1 cellular context compared by ENCODE assay signal in the genomic region with DNA sequence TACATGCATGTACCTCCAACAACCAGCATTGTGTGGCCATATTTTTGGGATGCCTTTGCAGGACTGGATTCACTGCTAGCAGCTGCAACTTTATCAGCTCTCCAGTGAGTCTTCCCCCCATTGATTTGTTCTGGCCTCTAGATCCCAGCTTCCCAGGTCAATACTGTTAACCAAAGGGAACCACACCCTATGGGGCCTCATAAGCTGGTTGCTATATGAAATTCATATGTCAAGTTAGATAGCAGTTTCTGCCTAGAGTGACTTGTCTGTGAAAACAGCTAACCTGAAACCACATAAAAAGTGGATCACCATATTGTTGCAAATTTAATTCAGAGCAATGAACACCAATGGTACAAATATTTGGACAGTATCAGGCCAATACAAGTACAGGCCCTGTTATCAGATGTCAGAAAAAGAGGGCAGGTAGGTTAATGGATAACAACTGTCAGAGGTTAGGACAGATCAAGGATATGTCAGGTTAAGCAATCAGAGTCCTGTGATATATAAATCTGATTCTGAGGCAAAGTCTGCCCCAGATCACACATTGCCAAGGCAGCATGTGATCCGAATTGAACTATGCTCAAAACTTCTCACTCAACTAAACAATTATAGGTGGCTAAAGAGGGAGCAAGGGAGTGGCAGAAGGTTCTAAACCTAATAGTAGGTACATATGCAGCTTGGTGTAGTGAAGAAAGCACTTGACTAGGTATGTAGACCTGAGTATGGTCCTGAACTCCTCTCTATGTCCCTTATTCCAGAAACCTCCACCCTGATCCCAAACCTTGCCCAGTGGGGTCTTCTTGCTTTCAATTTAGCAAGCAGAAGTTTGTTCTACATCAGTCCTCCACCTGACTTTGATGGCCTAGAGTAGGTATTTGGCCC.
A peak's percentile ranks its signal among the peaks of the same experiment; 100 is the strongest.
TF ChIP-seq lines count a peak whose summit lies in the region.

No MANE protein-coding gene starts in this region.

TF ChIP-seq in HepG2, 621 proteins besides CTCF, POLR2A, EP300 and RAD21 (continued from another document and continues in another):
- TF ChIP-seq RARG (CRISPR knock-in tag; IDR thresholded peaks at IDR 0.05; ENCODE audit: low read depth) = 0 out of 2 replicates have a peak, but pooled peaks have one; percentile 11
- no peak for TF ChIP-seq HOXA7 (CRISPR knock-in tag; IDR thresholded peaks at IDR 0.05)
- TF ChIP-seq SIN3B (IDR thresholded peaks at IDR 0.05; ENCODE audit: low read length) = no peak
- TF ChIP-seq ZNF879 (CRISPR knock-in tag; IDR thresholded peaks at IDR 0.05) = no peak
- peak; percentile 44; the same call in 1 of the 2 replicates for TF ChIP-seq ZNF160 (CRISPR knock-in tag; IDR thresholded peaks at IDR 0.05)
- TF ChIP-seq CBX5 (CRISPR knock-in tag; IDR thresholded peaks at IDR 0.05; ENCODE audit: borderline replicate concordance) = no peak
- TF ChIP-seq MEIS1 (CRISPR knock-in tag; IDR thresholded peaks at IDR 0.05; ENCODE audit: borderline replicate concordance) = peak; percentile 97
- TF ChIP-seq MZF1 (CRISPR knock-in tag; IDR thresholded peaks at IDR 0.05; ENCODE audit: borderline replicate concordance) = no peak
- 0 out of 2 replicates have a peak, but pooled peaks have one; percentile 15 for TF ChIP-seq ZMAT3 (CRISPR knock-in tag; conservative IDR thresholded peaks at IDR 0.05)
- TF ChIP-seq ZNF616 (CRISPR knock-in tag; IDR thresholded peaks at IDR 0.05; ENCODE audit: low read depth) = no peak
- TF ChIP-seq NFE2 (CRISPR knock-in tag; IDR thresholded peaks at IDR 0.05) = no peak
- peak; percentile 43; the same call in 1 of the 2 replicates for TF ChIP-seq GATAD1 (CRISPR knock-in tag; IDR thresholded peaks at IDR 0.05)
- peak; percentile 45; the same call in 1 of the 2 replicates for TF ChIP-seq ETV5 (CRISPR knock-in tag; IDR thresholded peaks at IDR 0.05; ENCODE audit: borderline replicate concordance)
- TF ChIP-seq RELA (CRISPR knock-in tag; IDR thresholded peaks at IDR 0.05) = no peak
- no peak for TF ChIP-seq SP4 (CRISPR knock-in tag; IDR thresholded peaks at IDR 0.05)
- TF ChIP-seq, protein P1, sequence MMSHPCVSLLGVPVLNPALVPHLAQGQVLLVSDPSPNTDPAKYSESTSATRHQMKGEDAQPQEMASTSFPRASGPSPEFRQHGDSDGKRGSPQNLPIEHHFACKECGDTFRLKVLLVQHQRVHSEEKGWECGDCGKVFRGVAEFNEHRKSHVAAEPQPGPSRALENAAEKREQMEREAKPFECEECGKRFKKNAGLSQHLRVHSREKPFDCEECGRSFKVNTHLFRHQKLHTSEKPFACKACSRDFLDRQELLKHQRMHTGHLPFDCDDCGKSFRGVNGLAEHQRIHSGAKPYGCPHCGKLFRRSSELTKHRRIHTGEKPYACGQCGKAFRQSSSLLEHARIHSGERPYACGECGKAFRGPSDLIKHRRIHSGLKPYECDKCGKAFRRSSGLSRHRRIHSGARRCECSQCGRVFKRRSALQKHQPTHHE (CRISPR knock-in tag; IDR thresholded peaks at IDR 0.05; ENCODE audit: borderline replicate concordance) = peak; percentile 32; the same call in 1 of the 2 replicates
- TF ChIP-seq FOXK2 (IDR thresholded peaks at IDR 0.05) = no peak
- 0 out of 2 replicates have a peak, but pooled peaks have one; percentile 52 for TF ChIP-seq THAP11 (CRISPR knock-in tag; IDR thresholded peaks at IDR 0.05)
- 0 out of 4 replicates have a peak, but pooled peaks of 1 of the 2 experiments have one; percentile 61 for TF ChIP-seq KLF16 (CRISPR knock-in tag; IDR thresholded peaks at IDR 0.05)
- TF ChIP-seq, protein P2, sequence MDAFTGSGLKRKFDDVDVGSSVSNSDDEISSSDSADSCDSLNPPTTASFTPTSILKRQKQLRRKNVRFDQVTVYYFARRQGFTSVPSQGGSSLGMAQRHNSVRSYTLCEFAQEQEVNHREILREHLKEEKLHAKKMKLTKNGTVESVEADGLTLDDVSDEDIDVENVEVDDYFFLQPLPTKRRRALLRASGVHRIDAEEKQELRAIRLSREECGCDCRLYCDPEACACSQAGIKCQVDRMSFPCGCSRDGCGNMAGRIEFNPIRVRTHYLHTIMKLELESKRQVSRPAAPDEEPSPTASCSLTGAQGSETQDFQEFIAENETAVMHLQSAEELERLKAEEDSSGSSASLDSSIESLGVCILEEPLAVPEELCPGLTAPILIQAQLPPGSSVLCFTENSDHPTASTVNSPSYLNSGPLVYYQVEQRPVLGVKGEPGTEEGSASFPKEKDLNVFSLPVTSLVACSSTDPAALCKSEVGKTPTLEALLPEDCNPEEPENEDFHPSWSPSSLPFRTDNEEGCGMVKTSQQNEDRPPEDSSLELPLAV (CRISPR knock-in tag; conservative IDR thresholded peaks at IDR 0.05; ENCODE audit: low read depth) = no peak
- no peak for TF ChIP-seq RBM39 (IDR thresholded peaks at IDR 0.05; ENCODE audit: low read depth, low read length, poor library complexity, severe bottlenecking)
- no peak for TF ChIP-seq NFE2L2 (IDR thresholded peaks at IDR 0.05; ENCODE audit: low read length)
- TF ChIP-seq, protein P3, sequence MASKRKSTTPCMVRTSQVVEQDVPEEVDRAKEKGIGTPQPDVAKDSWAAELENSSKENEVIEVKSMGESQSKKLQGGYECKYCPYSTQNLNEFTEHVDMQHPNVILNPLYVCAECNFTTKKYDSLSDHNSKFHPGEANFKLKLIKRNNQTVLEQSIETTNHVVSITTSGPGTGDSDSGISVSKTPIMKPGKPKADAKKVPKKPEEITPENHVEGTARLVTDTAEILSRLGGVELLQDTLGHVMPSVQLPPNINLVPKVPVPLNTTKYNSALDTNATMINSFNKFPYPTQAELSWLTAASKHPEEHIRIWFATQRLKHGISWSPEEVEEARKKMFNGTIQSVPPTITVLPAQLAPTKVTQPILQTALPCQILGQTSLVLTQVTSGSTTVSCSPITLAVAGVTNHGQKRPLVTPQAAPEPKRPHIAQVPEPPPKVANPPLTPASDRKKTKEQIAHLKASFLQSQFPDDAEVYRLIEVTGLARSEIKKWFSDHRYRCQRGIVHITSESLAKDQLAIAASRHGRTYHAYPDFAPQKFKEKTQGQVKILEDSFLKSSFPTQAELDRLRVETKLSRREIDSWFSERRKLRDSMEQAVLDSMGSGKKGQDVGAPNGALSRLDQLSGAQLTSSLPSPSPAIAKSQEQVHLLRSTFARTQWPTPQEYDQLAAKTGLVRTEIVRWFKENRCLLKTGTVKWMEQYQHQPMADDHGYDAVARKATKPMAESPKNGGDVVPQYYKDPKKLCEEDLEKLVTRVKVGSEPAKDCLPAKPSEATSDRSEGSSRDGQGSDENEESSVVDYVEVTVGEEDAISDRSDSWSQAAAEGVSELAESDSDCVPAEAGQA (IDR thresholded peaks at IDR 0.05; ENCODE audit: low read depth) = no peak
- TF ChIP-seq, protein P3 (CRISPR knock-in tag; IDR thresholded peaks at IDR 0.05; ENCODE audit: borderline replicate concordance) = no peak
- TF ChIP-seq ZNF431 (CRISPR knock-in tag; IDR thresholded peaks at IDR 0.05; ENCODE audit: borderline replicate concordance, low read depth) = no peak
- TF ChIP-seq, protein P4, sequence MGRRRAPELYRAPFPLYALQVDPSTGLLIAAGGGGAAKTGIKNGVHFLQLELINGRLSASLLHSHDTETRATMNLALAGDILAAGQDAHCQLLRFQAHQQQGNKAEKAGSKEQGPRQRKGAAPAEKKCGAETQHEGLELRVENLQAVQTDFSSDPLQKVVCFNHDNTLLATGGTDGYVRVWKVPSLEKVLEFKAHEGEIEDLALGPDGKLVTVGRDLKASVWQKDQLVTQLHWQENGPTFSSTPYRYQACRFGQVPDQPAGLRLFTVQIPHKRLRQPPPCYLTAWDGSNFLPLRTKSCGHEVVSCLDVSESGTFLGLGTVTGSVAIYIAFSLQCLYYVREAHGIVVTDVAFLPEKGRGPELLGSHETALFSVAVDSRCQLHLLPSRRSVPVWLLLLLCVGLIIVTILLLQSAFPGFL (CRISPR knock-in tag; IDR thresholded peaks at IDR 0.05) = no peak
- peak; percentile 71 for TF ChIP-seq KDM6A (CRISPR knock-in tag; IDR thresholded peaks at IDR 0.05; ENCODE audit: low read depth)
- no peak for TF ChIP-seq AGO1 (IDR thresholded peaks at IDR 0.05; ENCODE audit: low read depth, low read length, poor library complexity, severe bottlenecking)
- no peak for TF ChIP-seq HES4 (CRISPR knock-in tag; IDR thresholded peaks at IDR 0.05; ENCODE audit: borderline replicate concordance)
- no peak for TF ChIP-seq FOXA1 (IDR thresholded peaks at IDR 0.05)
- peak; percentile 43; the same call in 1 of the 2 replicates for TF ChIP-seq FOXA1 (CRISPR knock-in tag; IDR thresholded peaks at IDR 0.05)
- TF ChIP-seq, protein P5, sequence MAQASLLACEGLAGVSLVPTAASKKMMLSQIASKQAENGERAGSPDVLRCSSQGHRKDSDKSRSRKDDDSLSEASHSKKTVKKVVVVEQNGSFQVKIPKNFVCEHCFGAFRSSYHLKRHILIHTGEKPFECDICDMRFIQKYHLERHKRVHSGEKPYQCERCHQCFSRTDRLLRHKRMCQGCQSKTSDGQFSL (CRISPR knock-in tag; IDR thresholded peaks at IDR 0.05) = no peak
- TF ChIP-seq RBFOX2 (IDR thresholded peaks at IDR 0.05; ENCODE audit: low read depth, low read length) = peak; percentile 69
- peak; percentile 74 for TF ChIP-seq PITX1 (CRISPR knock-in tag; IDR thresholded peaks at IDR 0.05)
- TF ChIP-seq ZSCAN22 (CRISPR knock-in tag; IDR thresholded peaks at IDR 0.05) = no peak
- TF ChIP-seq, protein P6, sequence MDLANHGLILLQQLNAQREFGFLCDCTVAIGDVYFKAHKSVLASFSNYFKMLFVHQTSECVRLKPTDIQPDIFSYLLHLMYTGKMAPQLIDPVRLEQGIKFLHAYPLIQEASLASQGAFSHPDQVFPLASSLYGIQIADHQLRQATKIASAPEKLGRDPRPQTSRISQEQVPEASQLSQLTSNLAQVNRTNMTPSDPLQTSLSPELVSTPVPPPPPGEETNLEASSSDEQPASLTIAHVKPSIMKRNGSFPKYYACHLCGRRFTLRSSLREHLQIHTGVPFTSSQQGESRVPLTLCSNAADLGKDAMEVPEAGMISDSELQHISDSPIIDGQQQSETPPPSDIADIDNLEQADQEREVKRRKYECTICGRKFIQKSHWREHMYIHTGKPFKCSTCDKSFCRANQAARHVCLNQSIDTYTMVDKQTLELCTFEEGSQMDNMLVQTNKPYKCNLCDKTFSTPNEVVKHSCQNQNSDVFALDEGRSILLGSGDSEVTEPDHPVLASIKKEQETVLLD (CRISPR knock-in tag; IDR thresholded peaks at IDR 0.05; ENCODE audit: low read depth) = no peak
- no peak for TF ChIP-seq ZNF552 (CRISPR knock-in tag; IDR thresholded peaks at IDR 0.05; ENCODE audit: borderline replicate concordance)
- TF ChIP-seq ZNF7 (CRISPR knock-in tag; IDR thresholded peaks at IDR 0.05) = no peak
- TF ChIP-seq, protein P7, sequence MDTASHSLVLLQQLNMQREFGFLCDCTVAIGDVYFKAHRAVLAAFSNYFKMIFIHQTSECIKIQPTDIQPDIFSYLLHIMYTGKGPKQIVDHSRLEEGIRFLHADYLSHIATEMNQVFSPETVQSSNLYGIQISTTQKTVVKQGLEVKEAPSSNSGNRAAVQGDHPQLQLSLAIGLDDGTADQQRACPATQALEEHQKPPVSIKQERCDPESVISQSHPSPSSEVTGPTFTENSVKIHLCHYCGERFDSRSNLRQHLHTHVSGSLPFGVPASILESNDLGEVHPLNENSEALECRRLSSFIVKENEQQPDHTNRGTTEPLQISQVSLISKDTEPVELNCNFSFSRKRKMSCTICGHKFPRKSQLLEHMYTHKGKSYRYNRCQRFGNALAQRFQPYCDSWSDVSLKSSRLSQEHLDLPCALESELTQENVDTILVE (CRISPR knock-in tag; IDR thresholded peaks at IDR 0.05) = peak; percentile 43
